ENCODE assay signal across 37 cellular contexts in the genomic region with DNA sequence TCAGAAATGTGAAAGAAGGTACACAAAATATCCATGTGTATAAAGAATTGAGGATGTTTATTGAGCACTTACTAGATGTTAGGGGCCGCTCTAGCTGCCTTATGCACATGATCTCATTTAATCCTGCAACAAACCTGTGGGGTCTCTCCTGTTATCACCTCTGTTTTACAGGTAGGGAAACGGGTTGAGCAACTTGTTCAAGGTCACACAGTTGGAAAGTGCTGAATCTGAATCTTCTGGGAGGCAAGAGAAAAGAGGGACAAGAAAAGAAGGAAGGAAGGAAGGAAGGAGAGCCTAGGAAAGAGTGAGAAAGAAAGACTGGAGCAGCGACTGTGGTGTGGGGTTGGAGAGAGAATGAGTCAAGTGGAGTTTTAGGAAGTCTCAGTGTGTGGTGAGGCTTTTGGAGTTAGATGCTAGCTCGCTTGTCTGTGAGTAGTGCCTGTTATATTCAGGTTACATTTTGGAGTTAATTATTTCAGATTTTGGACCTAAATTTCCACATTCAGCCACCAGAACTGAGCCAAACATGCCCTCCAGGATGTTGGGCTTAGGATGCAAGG. TPM values are rescaled to one million over a fixed set of nuclear protein-coding genes. Genes with fewer than 3 reads are reported as not detected.
"Had no signal": no experiment of that assay in that cellular context is flagged by ENCODE, and none has a peak within 500 bp of the region (broad histone marks: within the 10 kb centered on the region; RNA-seq: fewer than 3 reads in every experiment).

No MANE protein-coding gene starts in this region.

- H3K4me3 ChIP-seq: adrenal gland, breast epithelium, coronary artery, dorsolateral prefrontal cortex, esophagus squamous epithelium, gastroesophageal sphincter had no signal

- H3K27ac ChIP-seq: adrenal gland, breast epithelium, coronary artery, dorsolateral prefrontal cortex, epithelial cell of prostate, esophagus squamous epithelium, gastroesophageal sphincter had no signal

- H3K36me3 ChIP-seq: adrenal gland, breast epithelium, esophagus squamous epithelium, gastroesophageal sphincter had no signal

- ATAC-seq: activated CD4-positive, alpha-beta T cell treated with anti-CD3 and anti-CD28 coated beads for 36 hours; activated CD8-positive, alpha-beta memory T cell treated with anti-CD3 and anti-CD28 coated beads, Interleukin-2, amount 10 ng/mL, durations not matched to agents 7 days and 5 days; activated CD8-positive, alpha-beta T cell treated with anti-CD3 and anti-CD28 coated beads, Interleukin-2, amount 10 ng/mL, durations not matched to agents 7 days and 5 days; activated naive CD8-positive, alpha-beta T cell treated with anti-CD3 and anti-CD28 coated beads, Interleukin-2, amount 50 U/mL, for 24 hours; gastroesophageal sphincter had no signal

- H3K4me1 ChIP-seq: adrenal gland, breast epithelium, gastroesophageal sphincter had no signal

- H3K9me3 ChIP-seq: adrenal gland, breast epithelium, esophagus squamous epithelium, gastroesophageal sphincter had no signal

- DNase-seq: activated CD4-positive, alpha-beta memory T cell treated with anti-CD3 and anti-CD28 coated beads for 36 hours; activated CD4-positive, alpha-beta T cell treated with anti-CD3 and anti-CD28 coated beads for 36 hours; activated CD4-positive, alpha-beta T cell treated with anti-CD3 and anti-CD28 coated beads, Interleukin-2, amount 10 ng/mL, durations not matched to agents 24 days and 14 days; activated CD4-positive, CD25-positive, alpha-beta regulatory T cell; activated CD4-positive, CD25-positive, alpha-beta regulatory T cell treated with anti-CD3 and anti-CD28 coated beads, Interleukin-2, amount 50 U/mL, for 72 hours; activated CD8-positive, alpha-beta memory T cell treated with anti-CD3 and anti-CD28 coated beads, Interleukin-2, amount 10 ng/mL, durations not matched to agents 7 days and 5 days; activated CD8-positive, alpha-beta memory T cell treated with anti-CD3 and anti-CD28 coated beads, Interleukin-2, amount 50 U/mL, for 4 hours; activated CD8-positive, alpha-beta T cell treated with anti-CD3 and anti-CD28 coated beads, Interleukin-2, amount 10 ng/mL, durations not matched to agents 7 days and 5 days; activated effector memory CD4-positive, alpha-beta T cell treated with anti-CD3 and anti-CD28 coated beads, Interleukin-2, amount 50 U/mL, for 16 hours; activated naive CD4-positive, alpha-beta T cell treated with anti-CD3 and anti-CD28 coated beads for 36 hours; activated naive CD8-positive, alpha-beta T cell treated with anti-CD3 and anti-CD28 coated beads for 36 hours; activated naive CD8-positive, alpha-beta T cell treated with anti-CD3 and anti-CD28 coated beads, Interleukin-2, amount 50 U/mL, for 24 hours; activated T-cell treated with anti-CD3 and anti-CD28 coated beads, Interleukin-2, amount 50 U/mL, for 1 hour; activated T-cell treated with anti-CD3 and anti-CD28 coated beads, Interleukin-2, amount 50 U/mL, for 48 hours; adrenal gland; amygdala; aorta; dorsolateral prefrontal cortex; effector memory CD4-positive, alpha-beta T cell; endodermal cell; esophagus squamous epithelium; foreskin melanocyte; head of caudate nucleus; T-helper 2 cell had no signal

RNA-seq across cellular contexts. Expression of a gene that starts 7.7 kb away (rescaled TPM):
- total RNA-seq: activated CD4-positive, alpha-beta memory T cell treated with anti-CD3 and anti-CD28 coated beads for 36 hours; activated CD4-positive, alpha-beta T cell treated with anti-CD3 and anti-CD28 coated beads for 36 hours; activated CD4-positive, alpha-beta T cell treated with anti-CD3 and anti-CD28 coated beads, Interleukin-2, amount 10 ng/mL, durations not matched to agents 24 days and 14 days; activated CD8-positive, alpha-beta memory T cell treated with anti-CD3 and anti-CD28 coated beads for 36 hours; activated CD8-positive, alpha-beta memory T cell treated with anti-CD3 and anti-CD28 coated beads, Interleukin-2, amount 10 ng/mL, durations not matched to agents 7 days and 5 days; activated CD8-positive, alpha-beta T cell treated with anti-CD3 and anti-CD28 coated beads, Interleukin-2, amount 10 ng/mL, durations not matched to agents 7 days and 5 days; activated naive CD4-positive, alpha-beta T cell treated with anti-CD3 and anti-CD28 coated beads for 36 hours; activated naive CD8-positive, alpha-beta T cell treated with anti-CD3 and anti-CD28 coated beads for 36 hours; activated T-helper 1 cell treated with anti-CD3 and anti-CD28 coated beads, Interleukin-12 subunit alpha, Interleukin-12 subunit beta, Interleukin-2, Interleukin-4 antibody, amounts not matched to agents 30 ng/mL and 10 ng/mL and 1 ng/mL, durations not matched to agents 14 hours and 24 hours and 36 hours; activated T-helper 2 cell treated with anti-CD3 and anti-CD28 coated beads, Interferon-gamma antibody, Interleukin-2, Interleukin-4, amounts not matched to agents 10 μg/mL and 5 μg/mL and 100 μg/mL, durations not matched to agents 14 hours and 24 hours and 36 hours; adrenal gland; aorta; cardiac septum; cerebellum; endodermal cell; esophagus squamous epithelium; fibroblast of lung; fibroblast of villous mesenchyme; gastroesophageal sphincter; T-helper 1 cell treated with Interleukin-12 subunit alpha and Interleukin-12 subunit beta and Interleukin-4 antibody, amounts not matched to agents 30 ng/mL and 1 ng/mL, for 36 hours had no signal
- polyA plus RNA-seq: adrenal gland, aorta, esophagus, fibroblast of lung had no signal

RNA-seq across cellular contexts. Expression of a gene that starts 8.6 kb away (rescaled TPM):
- total RNA-seq: activated CD4-positive, alpha-beta memory T cell treated with anti-CD3 and anti-CD28 coated beads for 36 hours; activated CD4-positive, alpha-beta T cell treated with anti-CD3 and anti-CD28 coated beads for 36 hours; activated CD4-positive, alpha-beta T cell treated with anti-CD3 and anti-CD28 coated beads, Interleukin-2, amount 10 ng/mL, durations not matched to agents 24 days and 14 days; activated CD8-positive, alpha-beta memory T cell treated with anti-CD3 and anti-CD28 coated beads for 36 hours; activated CD8-positive, alpha-beta memory T cell treated with anti-CD3 and anti-CD28 coated beads, Interleukin-2, amount 10 ng/mL, durations not matched to agents 7 days and 5 days; activated CD8-positive, alpha-beta T cell treated with anti-CD3 and anti-CD28 coated beads, Interleukin-2, amount 10 ng/mL, durations not matched to agents 7 days and 5 days; activated naive CD4-positive, alpha-beta T cell treated with anti-CD3 and anti-CD28 coated beads for 36 hours; activated naive CD8-positive, alpha-beta T cell treated with anti-CD3 and anti-CD28 coated beads for 36 hours; activated T-helper 1 cell treated with anti-CD3 and anti-CD28 coated beads, Interleukin-12 subunit alpha, Interleukin-12 subunit beta, Interleukin-2, Interleukin-4 antibody, amounts not matched to agents 30 ng/mL and 10 ng/mL and 1 ng/mL, durations not matched to agents 14 hours and 24 hours and 36 hours; activated T-helper 2 cell treated with anti-CD3 and anti-CD28 coated beads, Interferon-gamma antibody, Interleukin-2, Interleukin-4, amounts not matched to agents 10 μg/mL and 5 μg/mL and 100 μg/mL, durations not matched to agents 14 hours and 24 hours and 36 hours; breast epithelium; cardiac septum; cerebellum; endodermal cell; esophagus squamous epithelium; fibroblast of lung; fibroblast of villous mesenchyme; gastroesophageal sphincter; T-helper 1 cell treated with Interleukin-12 subunit alpha and Interleukin-12 subunit beta and Interleukin-4 antibody, amounts not matched to agents 30 ng/mL and 1 ng/mL, for 36 hours had no signal
- polyA plus RNA-seq: fibroblast of lung had no signal

RNA-seq across cellular contexts. Expression of a gene that starts 12.1 kb away (rescaled TPM):
- total RNA-seq: activated CD4-positive, alpha-beta memory T cell treated with anti-CD3 and anti-CD28 coated beads for 36 hours; activated CD4-positive, alpha-beta T cell treated with anti-CD3 and anti-CD28 coated beads for 36 hours; activated CD4-positive, alpha-beta T cell treated with anti-CD3 and anti-CD28 coated beads, Interleukin-2, amount 10 ng/mL, durations not matched to agents 24 days and 14 days; activated CD8-positive, alpha-beta memory T cell treated with anti-CD3 and anti-CD28 coated beads for 36 hours; activated CD8-positive, alpha-beta memory T cell treated with anti-CD3 and anti-CD28 coated beads, Interleukin-2, amount 10 ng/mL, durations not matched to agents 7 days and 5 days; activated CD8-positive, alpha-beta T cell treated with anti-CD3 and anti-CD28 coated beads, Interleukin-2, amount 10 ng/mL, durations not matched to agents 7 days and 5 days; activated naive CD4-positive, alpha-beta T cell treated with anti-CD3 and anti-CD28 coated beads for 36 hours; activated naive CD8-positive, alpha-beta T cell treated with anti-CD3 and anti-CD28 coated beads for 36 hours; activated T-helper 1 cell treated with anti-CD3 and anti-CD28 coated beads, Interleukin-12 subunit alpha, Interleukin-12 subunit beta, Interleukin-2, Interleukin-4 antibody, amounts not matched to agents 30 ng/mL and 10 ng/mL and 1 ng/mL, durations not matched to agents 14 hours and 24 hours and 36 hours; activated T-helper 2 cell treated with anti-CD3 and anti-CD28 coated beads, Interferon-gamma antibody, Interleukin-2, Interleukin-4, amounts not matched to agents 10 μg/mL and 5 μg/mL and 100 μg/mL, durations not matched to agents 14 hours and 24 hours and 36 hours; adrenal gland; aorta; cardiac septum; cerebellum; esophagus squamous epithelium; fibroblast of lung; fibroblast of villous mesenchyme; gastroesophageal sphincter; T-helper 1 cell treated with Interleukin-12 subunit alpha and Interleukin-12 subunit beta and Interleukin-4 antibody, amounts not matched to agents 30 ng/mL and 1 ng/mL, for 36 hours had no signal
- polyA plus RNA-seq: adrenal gland, aorta, esophagus, fibroblast of lung had no signal

RNA-seq across cellular contexts. Expression of a gene that starts 16.6 kb away (rescaled TPM):
- total RNA-seq: activated CD4-positive, alpha-beta memory T cell treated with anti-CD3 and anti-CD28 coated beads for 36 hours; activated CD4-positive, alpha-beta T cell treated with anti-CD3 and anti-CD28 coated beads for 36 hours; activated CD4-positive, alpha-beta T cell treated with anti-CD3 and anti-CD28 coated beads, Interleukin-2, amount 10 ng/mL, durations not matched to agents 24 days and 14 days; activated CD8-positive, alpha-beta memory T cell treated with anti-CD3 and anti-CD28 coated beads for 36 hours; activated CD8-positive, alpha-beta memory T cell treated with anti-CD3 and anti-CD28 coated beads, Interleukin-2, amount 10 ng/mL, durations not matched to agents 7 days and 5 days; activated CD8-positive, alpha-beta T cell treated with anti-CD3 and anti-CD28 coated beads, Interleukin-2, amount 10 ng/mL, durations not matched to agents 7 days and 5 days; activated naive CD4-positive, alpha-beta T cell treated with anti-CD3 and anti-CD28 coated beads for 36 hours; activated naive CD8-positive, alpha-beta T cell treated with anti-CD3 and anti-CD28 coated beads for 36 hours; activated T-helper 1 cell treated with anti-CD3 and anti-CD28 coated beads, Interleukin-12 subunit alpha, Interleukin-12 subunit beta, Interleukin-2, Interleukin-4 antibody, amounts not matched to agents 30 ng/mL and 10 ng/mL and 1 ng/mL, durations not matched to agents 14 hours and 24 hours and 36 hours; activated T-helper 2 cell treated with anti-CD3 and anti-CD28 coated beads, Interferon-gamma antibody, Interleukin-2, Interleukin-4, amounts not matched to agents 10 μg/mL and 5 μg/mL and 100 μg/mL, durations not matched to agents 14 hours and 24 hours and 36 hours; aorta; breast epithelium; cardiac septum; endodermal cell; esophagus squamous epithelium; fibroblast of lung; fibroblast of villous mesenchyme; gastroesophageal sphincter; T-helper 1 cell treated with Interleukin-12 subunit alpha and Interleukin-12 subunit beta and Interleukin-4 antibody, amounts not matched to agents 30 ng/mL and 1 ng/mL, for 36 hours had no signal
- polyA plus RNA-seq: aorta, esophagus, fibroblast of lung had no signal
